In genomic region chr5:111478898-111479297, GRCh38 we compare ENCODE assay signal across 36 cellular contexts.
"Had no signal": no experiment of that assay in that cellular context is flagged by ENCODE, and none has a peak within 500 bp of the region (broad histone marks: within the 10 kb centered on the region; RNA-seq: fewer than 3 reads in every experiment).

No MANE protein-coding gene starts in this region.

- H3K4me1 ChIP-seq: ascending aorta had no signal

- H3K36me3 ChIP-seq: ascending aorta, cardiac muscle cell had no signal

- H3K9me3 ChIP-seq: ascending aorta had no signal

- H3K4me1 Mint-ChIP-seq: activated CD4-positive, alpha-beta memory T cell treated with anti-CD3 and anti-CD28 coated beads, Interleukin-2, amount 10 ng/mL, durations not matched to agents 7 days and 5 days; activated CD4-positive, alpha-beta T cell treated with anti-CD3 and anti-CD28 coated beads for 36 hours; activated CD4-positive, alpha-beta T cell treated with anti-CD3 and anti-CD28 coated beads, Interleukin-2, amount 10 ng/mL, durations not matched to agents 7 days and 5 days; activated CD8-positive, alpha-beta memory T cell treated with anti-CD3 and anti-CD28 coated beads, Interleukin-2, amount 10 ng/mL, durations not matched to agents 7 days and 5 days; activated naive CD4-positive, alpha-beta T cell treated with anti-CD3 and anti-CD28 coated beads, Interleukin-2, amount 10 ng/mL, durations not matched to agents 7 days and 5 days; activated naive CD8-positive, alpha-beta T cell treated with anti-CD3 and anti-CD28 coated beads, Interleukin-2, amount 10 ng/mL, durations not matched to agents 7 days and 5 days; activated naive CD8-positive, alpha-beta T cell treated with anti-CD3 and anti-CD28 coated beads, Interleukin-2, amount 50 U/mL, for 24 hours; brain; central memory CD8-positive, alpha-beta T cell had no signal

- H3K27ac ChIP-seq: ascending aorta, cardiac muscle cell, VCaP had no signal

- H3K27me3 Mint-ChIP-seq: activated CD4-positive, alpha-beta memory T cell treated with anti-CD3 and anti-CD28 coated beads, Interleukin-2, amount 10 ng/mL, durations not matched to agents 7 days and 5 days; activated CD4-positive, alpha-beta T cell treated with anti-CD3 and anti-CD28 coated beads for 36 hours; activated CD4-positive, alpha-beta T cell treated with anti-CD3 and anti-CD28 coated beads, Interleukin-2, amount 10 ng/mL, durations not matched to agents 7 days and 5 days; activated CD8-positive, alpha-beta memory T cell treated with anti-CD3 and anti-CD28 coated beads, Interleukin-2, amount 10 ng/mL, durations not matched to agents 7 days and 5 days; activated naive CD4-positive, alpha-beta T cell treated with anti-CD3 and anti-CD28 coated beads, Interleukin-2, amount 10 ng/mL, durations not matched to agents 7 days and 5 days; activated naive CD8-positive, alpha-beta T cell treated with anti-CD3 and anti-CD28 coated beads, Interleukin-2, amount 10 ng/mL, durations not matched to agents 7 days and 5 days; activated naive CD8-positive, alpha-beta T cell treated with anti-CD3 and anti-CD28 coated beads, Interleukin-2, amount 50 U/mL, for 24 hours; brain; central memory CD8-positive, alpha-beta T cell had no signal

- H3K4me3 Mint-ChIP-seq: activated CD4-positive, alpha-beta memory T cell treated with anti-CD3 and anti-CD28 coated beads, Interleukin-2, amount 10 ng/mL, durations not matched to agents 7 days and 5 days; activated CD4-positive, alpha-beta T cell treated with anti-CD3 and anti-CD28 coated beads for 36 hours; activated CD4-positive, alpha-beta T cell treated with anti-CD3 and anti-CD28 coated beads, Interleukin-2, amount 10 ng/mL, durations not matched to agents 7 days and 5 days; activated CD8-positive, alpha-beta memory T cell treated with anti-CD3 and anti-CD28 coated beads, Interleukin-2, amount 10 ng/mL, durations not matched to agents 7 days and 5 days; activated CD8-positive, alpha-beta T cell treated with anti-CD3 and anti-CD28 coated beads, Interleukin-2, amount 10 ng/mL, durations not matched to agents 7 days and 5 days; activated naive CD4-positive, alpha-beta T cell treated with anti-CD3 and anti-CD28 coated beads, Interleukin-2, amount 10 ng/mL, durations not matched to agents 7 days and 5 days; activated naive CD8-positive, alpha-beta T cell treated with anti-CD3 and anti-CD28 coated beads, Interleukin-2, amount 10 ng/mL, durations not matched to agents 7 days and 5 days; activated naive CD8-positive, alpha-beta T cell treated with anti-CD3 and anti-CD28 coated beads, Interleukin-2, amount 50 U/mL, for 24 hours; activated T-cell treated with anti-CD3 and anti-CD28 coated beads, Interleukin-2, amount 50 U/mL, for 4 hours; brain; central memory CD8-positive, alpha-beta T cell; T-helper 1 cell treated with Interleukin-12 subunit alpha and Interleukin-12 subunit beta and Interleukin-4 antibody, amounts not matched to agents 30 μg/mL and 1 μg/mL, for 36 hours; T-helper 2 cell treated with Interferon-gamma antibody and Interleukin-4, amounts not matched to agents 5 μg/mL and 100 μg/mL, for 36 hours had no signal

- H3K9me3 Mint-ChIP-seq: activated CD4-positive, alpha-beta memory T cell treated with anti-CD3 and anti-CD28 coated beads, Interleukin-2, amount 10 ng/mL, durations not matched to agents 7 days and 5 days; activated CD4-positive, alpha-beta T cell treated with anti-CD3 and anti-CD28 coated beads, Interleukin-2, amount 10 ng/mL, durations not matched to agents 7 days and 5 days; activated naive CD4-positive, alpha-beta T cell treated with anti-CD3 and anti-CD28 coated beads, Interleukin-2, amount 10 ng/mL, durations not matched to agents 7 days and 5 days; activated naive CD8-positive, alpha-beta T cell treated with anti-CD3 and anti-CD28 coated beads, Interleukin-2, amount 10 ng/mL, durations not matched to agents 7 days and 5 days; activated naive CD8-positive, alpha-beta T cell treated with anti-CD3 and anti-CD28 coated beads, Interleukin-2, amount 50 U/mL, for 24 hours; activated T-cell treated with anti-CD3 and anti-CD28 coated beads, Interleukin-2, amount 50 U/mL, for 4 hours; activated T-helper 2 cell treated with anti-CD3 and anti-CD28 coated beads, Interferon-gamma antibody, Interleukin-2, Interleukin-4, amounts not matched to agents 10 μg/mL and 5 μg/mL and 100 μg/mL, durations not matched to agents 14 hours and 24 hours and 36 hours; brain; central memory CD8-positive, alpha-beta T cell; T-helper 1 cell treated with Interleukin-12 subunit alpha and Interleukin-12 subunit beta and Interleukin-4 antibody, amounts not matched to agents 30 μg/mL and 1 μg/mL, for 36 hours; T-helper 2 cell treated with Interferon-gamma antibody and Interleukin-4, amounts not matched to agents 5 μg/mL and 100 μg/mL, for 36 hours had no signal

- H3K4me3 ChIP-seq: ascending aorta, cardiac muscle cell had no signal

- ATAC-seq: activated CD4-positive, alpha-beta T cell treated with anti-CD3 and anti-CD28 coated beads for 36 hours; activated CD4-positive, CD25-positive, alpha-beta regulatory T cell treated with anti-CD3 and anti-CD28 coated beads, Interleukin-2, amount 50 U/mL, for 24 hours; activated CD8-positive, alpha-beta memory T cell treated with anti-CD3 and anti-CD28 coated beads, Interleukin-2, amount 10 ng/mL, durations not matched to agents 7 days and 5 days; activated CD8-positive, alpha-beta T cell treated with anti-CD3 and anti-CD28 coated beads, Interleukin-2, amount 10 ng/mL, durations not matched to agents 7 days and 5 days; activated naive CD8-positive, alpha-beta T cell treated with anti-CD3 and anti-CD28 coated beads, Interleukin-2, amount 50 U/mL, for 24 hours; activated T-cell treated with anti-CD3 and anti-CD28 coated beads, Interleukin-2, amount 50 U/mL, for 4 hours had no signal

- FAIRE-seq: bronchial epithelial cell had no signal

- DNase-seq: activated CD4-positive, alpha-beta memory T cell treated with anti-CD3 and anti-CD28 coated beads, Interleukin-2, amount 10 ng/mL, durations not matched to agents 7 days and 5 days; activated CD4-positive, alpha-beta T cell treated with anti-CD3 and anti-CD28 coated beads for 1 hour; activated CD4-positive, alpha-beta T cell treated with anti-CD3 and anti-CD28 coated beads for 36 hours; activated CD4-positive, alpha-beta T cell treated with anti-CD3 and anti-CD28 coated beads for 48 hours; activated CD4-positive, alpha-beta T cell treated with anti-CD3 and anti-CD28 coated beads, Interleukin-2, amount 10 ng/mL, durations not matched to agents 7 days and 5 days; activated CD4-positive, alpha-beta T cell treated with anti-CD3 and anti-CD28 coated beads, Interleukin-2, amount 50 U/mL, for 48 hours; activated CD4-positive, CD25-positive, alpha-beta regulatory T cell; activated CD8-positive, alpha-beta memory T cell treated with anti-CD3 and anti-CD28 coated beads for 24 hours; activated CD8-positive, alpha-beta memory T cell treated with anti-CD3 and anti-CD28 coated beads, Interleukin-2, amount 10 ng/mL, durations not matched to agents 7 days and 5 days; activated CD8-positive, alpha-beta memory T cell treated with anti-CD3 and anti-CD28 coated beads, Interleukin-2, amount 50 U/mL, for 48 hours; activated CD8-positive, alpha-beta T cell treated with anti-CD3 and anti-CD28 coated beads, Interleukin-2, amount 10 ng/mL, durations not matched to agents 7 days and 5 days; activated effector memory CD4-positive, alpha-beta T cell treated with Interleukin-2 at 50 U/mL for 16 hours; activated gamma-delta T cell; activated naive CD4-positive, alpha-beta T cell treated with anti-CD3 and anti-CD28 coated beads, Interleukin-2, amount 10 ng/mL, durations not matched to agents 7 days and 5 days; activated naive CD4-positive, alpha-beta T cell treated with Interleukin-2 at 50 U/mL for 16 hours; activated naive CD8-positive, alpha-beta T cell treated with anti-CD3 and anti-CD28 coated beads, Interleukin-2, amount 10 ng/mL, durations not matched to agents 7 days and 5 days; activated naive CD8-positive, alpha-beta T cell treated with anti-CD3 and anti-CD28 coated beads, Interleukin-2, amount 50 U/mL, for 24 hours; activated T-cell treated with anti-CD3 and anti-CD28 coated beads, Interleukin-2, amount 50 U/mL, for 4 hours; amygdala; anterior cingulate cortex; caudate nucleus; cerebellar nuclear complex; SW 1271; T-helper 1 cell; T-helper 2 cell; T-helper 9 cell had no signal

- H3K27ac Mint-ChIP-seq: activated CD4-positive, alpha-beta memory T cell treated with anti-CD3 and anti-CD28 coated beads, Interleukin-2, amount 10 ng/mL, durations not matched to agents 7 days and 5 days; activated CD4-positive, alpha-beta T cell treated with anti-CD3 and anti-CD28 coated beads, Interleukin-2, amount 10 ng/mL, durations not matched to agents 7 days and 5 days; activated CD8-positive, alpha-beta memory T cell treated with anti-CD3 and anti-CD28 coated beads, Interleukin-2, amount 10 ng/mL, durations not matched to agents 7 days and 5 days; activated CD8-positive, alpha-beta T cell treated with anti-CD3 and anti-CD28 coated beads, Interleukin-2, amount 10 ng/mL, durations not matched to agents 7 days and 5 days; activated naive CD4-positive, alpha-beta T cell treated with anti-CD3 and anti-CD28 coated beads, Interleukin-2, amount 10 ng/mL, durations not matched to agents 7 days and 5 days; activated naive CD8-positive, alpha-beta T cell treated with anti-CD3 and anti-CD28 coated beads, Interleukin-2, amount 10 ng/mL, durations not matched to agents 7 days and 5 days; activated T-helper 2 cell treated with anti-CD3 and anti-CD28 coated beads, Interferon-gamma antibody, Interleukin-2, Interleukin-4, amounts not matched to agents 10 μg/mL and 5 μg/mL and 100 μg/mL, durations not matched to agents 14 hours and 24 hours and 36 hours; brain; T-helper 1 cell treated with Interleukin-12 subunit alpha and Interleukin-12 subunit beta and Interleukin-4 antibody, amounts not matched to agents 30 μg/mL and 1 μg/mL, for 36 hours; T-helper 2 cell treated with Interferon-gamma antibody and Interleukin-4, amounts not matched to agents 5 μg/mL and 100 μg/mL, for 36 hours had no signal
